Comparison of ENCODE assay signal across 1 cellular context in the genomic region with DNA sequence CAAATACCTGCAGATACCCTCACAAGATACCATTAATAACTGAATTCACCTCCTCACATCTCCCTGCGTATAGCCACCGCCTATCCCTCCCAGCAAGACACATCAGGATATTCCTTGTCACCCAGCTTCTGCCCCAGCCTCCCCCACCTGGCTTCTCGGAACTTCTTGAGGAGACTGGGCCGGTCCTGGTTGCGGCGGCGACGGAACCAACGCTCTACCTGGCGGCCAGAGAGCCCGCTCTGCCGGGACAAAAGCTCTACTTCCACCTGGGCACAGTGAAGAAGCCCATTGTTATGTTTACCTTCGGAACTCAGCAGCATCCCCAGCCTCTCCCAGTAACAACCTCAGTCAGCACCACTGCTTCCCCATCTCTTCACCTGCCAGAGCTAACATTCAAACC.
TF ChIP-seq lines count a peak whose summit lies in the region.

No MANE protein-coding gene starts in this region.

TF ChIP-seq in liver, 16 proteins besides CTCF, POLR2A, EP300 and RAD21:
- no peak for TF ChIP-seq TAF1 (conservative IDR thresholded peaks at IDR 0.05)
- no peak for TF ChIP-seq YY1 (IDR thresholded peaks at IDR 0.05)
- TF ChIP-seq FOXA1 (IDR thresholded peaks at IDR 0.05) = no peak
- no peak for TF ChIP-seq JUND (IDR thresholded peaks at IDR 0.05)
- no peak for TF ChIP-seq EGR1 (IDR thresholded peaks at IDR 0.05; ENCODE audit: low read depth in 2 of 2)
- TF ChIP-seq, protein P1, sequence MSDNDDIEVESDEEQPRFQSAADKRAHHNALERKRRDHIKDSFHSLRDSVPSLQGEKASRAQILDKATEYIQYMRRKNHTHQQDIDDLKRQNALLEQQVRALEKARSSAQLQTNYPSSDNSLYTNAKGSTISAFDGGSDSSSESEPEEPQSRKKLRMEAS (IDR thresholded peaks at IDR 0.05) = no peak
- TF ChIP-seq NR2F2 (IDR thresholded peaks at IDR 0.05) = no peak
- no peak for TF ChIP-seq GABPA (IDR thresholded peaks at IDR 0.05 in 1 of 2, conservative IDR thresholded peaks at IDR 0.05 in 1 of 2)
- no peak for TF ChIP-seq FOXA2 (IDR thresholded peaks at IDR 0.05)
- TF ChIP-seq, protein P2, sequence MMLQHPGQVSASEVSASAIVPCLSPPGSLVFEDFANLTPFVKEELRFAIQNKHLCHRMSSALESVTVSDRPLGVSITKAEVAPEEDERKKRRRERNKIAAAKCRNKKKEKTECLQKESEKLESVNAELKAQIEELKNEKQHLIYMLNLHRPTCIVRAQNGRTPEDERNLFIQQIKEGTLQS (IDR thresholded peaks at IDR 0.05) = no peak
- TF ChIP-seq, protein P3, sequence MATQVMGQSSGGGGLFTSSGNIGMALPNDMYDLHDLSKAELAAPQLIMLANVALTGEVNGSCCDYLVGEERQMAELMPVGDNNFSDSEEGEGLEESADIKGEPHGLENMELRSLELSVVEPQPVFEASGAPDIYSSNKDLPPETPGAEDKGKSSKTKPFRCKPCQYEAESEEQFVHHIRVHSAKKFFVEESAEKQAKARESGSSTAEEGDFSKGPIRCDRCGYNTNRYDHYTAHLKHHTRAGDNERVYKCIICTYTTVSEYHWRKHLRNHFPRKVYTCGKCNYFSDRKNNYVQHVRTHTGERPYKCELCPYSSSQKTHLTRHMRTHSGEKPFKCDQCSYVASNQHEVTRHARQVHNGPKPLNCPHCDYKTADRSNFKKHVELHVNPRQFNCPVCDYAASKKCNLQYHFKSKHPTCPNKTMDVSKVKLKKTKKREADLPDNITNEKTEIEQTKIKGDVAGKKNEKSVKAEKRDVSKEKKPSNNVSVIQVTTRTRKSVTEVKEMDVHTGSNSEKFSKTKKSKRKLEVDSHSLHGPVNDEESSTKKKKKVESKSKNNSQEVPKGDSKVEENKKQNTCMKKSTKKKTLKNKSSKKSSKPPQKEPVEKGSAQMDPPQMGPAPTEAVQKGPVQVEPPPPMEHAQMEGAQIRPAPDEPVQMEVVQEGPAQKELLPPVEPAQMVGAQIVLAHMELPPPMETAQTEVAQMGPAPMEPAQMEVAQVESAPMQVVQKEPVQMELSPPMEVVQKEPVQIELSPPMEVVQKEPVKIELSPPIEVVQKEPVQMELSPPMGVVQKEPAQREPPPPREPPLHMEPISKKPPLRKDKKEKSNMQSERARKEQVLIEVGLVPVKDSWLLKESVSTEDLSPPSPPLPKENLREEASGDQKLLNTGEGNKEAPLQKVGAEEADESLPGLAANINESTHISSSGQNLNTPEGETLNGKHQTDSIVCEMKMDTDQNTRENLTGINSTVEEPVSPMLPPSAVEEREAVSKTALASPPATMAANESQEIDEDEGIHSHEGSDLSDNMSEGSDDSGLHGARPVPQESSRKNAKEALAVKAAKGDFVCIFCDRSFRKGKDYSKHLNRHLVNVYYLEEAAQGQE (IDR thresholded peaks at IDR 0.05) = no peak
- no peak for TF ChIP-seq HNF4G (IDR thresholded peaks at IDR 0.05)
- no peak for TF ChIP-seq RXRA (IDR thresholded peaks at IDR 0.05)
- TF ChIP-seq SP1 (IDR thresholded peaks at IDR 0.05) = no peak
- TF ChIP-seq HNF4A (conservative IDR thresholded peaks at IDR 0.05) = no peak
- TF ChIP-seq, protein P4, sequence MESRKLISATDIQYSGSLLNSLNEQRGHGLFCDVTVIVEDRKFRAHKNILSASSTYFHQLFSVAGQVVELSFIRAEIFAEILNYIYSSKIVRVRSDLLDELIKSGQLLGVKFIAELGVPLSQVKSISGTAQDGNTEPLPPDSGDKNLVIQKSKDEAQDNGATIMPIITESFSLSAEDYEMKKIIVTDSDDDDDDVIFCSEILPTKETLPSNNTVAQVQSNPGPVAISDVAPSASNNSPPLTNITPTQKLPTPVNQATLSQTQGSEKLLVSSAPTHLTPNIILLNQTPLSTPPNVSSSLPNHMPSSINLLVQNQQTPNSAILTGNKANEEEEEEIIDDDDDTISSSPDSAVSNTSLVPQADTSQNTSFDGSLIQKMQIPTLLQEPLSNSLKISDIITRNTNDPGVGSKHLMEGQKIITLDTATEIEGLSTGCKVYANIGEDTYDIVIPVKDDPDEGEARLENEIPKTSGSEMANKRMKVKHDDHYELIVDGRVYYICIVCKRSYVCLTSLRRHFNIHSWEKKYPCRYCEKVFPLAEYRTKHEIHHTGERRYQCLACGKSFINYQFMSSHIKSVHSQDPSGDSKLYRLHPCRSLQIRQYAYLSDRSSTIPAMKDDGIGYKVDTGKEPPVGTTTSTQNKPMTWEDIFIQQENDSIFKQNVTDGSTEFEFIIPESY (IDR thresholded peaks at IDR 0.05) = no peak
